Comparison of ENCODE assay signal across 17 cellular contexts in genomic region chr19:37699057-37699456, GRCh38. TPM values are rescaled to one million over a fixed set of nuclear protein-coding genes. Genes with fewer than 3 reads are reported as not detected.
DNase-seq lines count a peak whose midpoint lies in the region; ATAC-seq and TF ChIP-seq lines count a peak whose summit lies in the region.
"Had no signal": no experiment of that assay in that cellular context is flagged by ENCODE, and none has a peak within 500 bp of the region (broad histone marks: within the 10 kb centered on the region; RNA-seq: fewer than 3 reads in every experiment).

No MANE protein-coding gene starts in this region.

- H3K4me1 Mint-ChIP-seq in GM23338 = peaks cover 22% of the 10 kb centered on the region
- H3K4me1 Mint-ChIP-seq: B cell, IgD-negative memory B cell had no signal

- no peak overlapping the region for H3K4me3 Mint-ChIP-seq in GM23338
- H3K4me3 Mint-ChIP-seq: B cell; CD4-positive, CD25-positive, alpha-beta regulatory T cell; IgD-negative memory B cell had no signal

- no peaks in the 10 kb centered on the region for H3K79me2 ChIP-seq in GM23338 (replicated peaks; ENCODE audit: insufficient read depth)

- H3K27me3 ChIP-seq in GM23338 (ENCODE audit: insufficient read depth) = peaks cover 12% of the 10 kb centered on the region
- no peaks in the 10 kb centered on the region for H3K27me3 ChIP-seq in HAP-1 (ENCODE audit: low read depth)

- H3K9me2 ChIP-seq in GM23338 (ENCODE audit: insufficient read depth) = no peaks in the 10 kb centered on the region; the same call in 1 of the 2 replicates

- H3F3A ChIP-seq in GM23338 (replicated peaks; ENCODE audit: low read depth) = no peaks in the 10 kb centered on the region

- H3K9me3 ChIP-seq in HAP-1 = peaks cover 13% of the 10 kb centered on the region

- no peak for TF ChIP-seq CTCF in GM23338 (conservative IDR thresholded peaks at IDR 0.05; ENCODE audit: low read depth in 2 of 2)

- DNase-seq in GM23338 (ENCODE audit: low spot score) (peak; percentile 80), M059J (ENCODE audit: low read depth) (peak; percentile 12), glomerular visceral epithelial cell (ENCODE audit: extremely low spot score) (peak; percentile 2), renal cortical epithelial cell (ENCODE audit: low read depth) (peak; percentile 6), OCI-M1 (lab: John Stamatoyannopoulos, UW) (no peak), HAP-1 (ENCODE audit: low spot score in 2 of 2) (no peak)
- DNase-seq: CD4-positive, CD25-positive, alpha-beta regulatory T cell; GM23248; MV-4-11; NCI-H1417 treated with DMSO at 0.1 percent for 48 hours; NCI-H2029 treated with DMSO at 0.1 percent for 48 hours; NCI-H2171 treated with DMSO at 0.1 percent for 48 hours; NCI-H774; SW 1271 had no signal

- H4K20me1 ChIP-seq in GM23338 (replicated peaks; ENCODE audit: insufficient read depth) = no peaks in the 10 kb centered on the region

- no peak overlapping the region; the same call in none of the 2 replicates for H3K27ac Mint-ChIP-seq in GM23338
- H3K27ac Mint-ChIP-seq: B cell; CD4-positive, CD25-positive, alpha-beta regulatory T cell; IgD-negative memory B cell had no signal

- H3K4me3 ChIP-seq in GM23338 (no peak overlapping the region), HAP-1 (no peak overlapping the region)
- H3K4me3 ChIP-seq: GM23248 had no signal

- H3K9me3 Mint-ChIP-seq in GM23338 = peaks cover 19% of the 10 kb centered on the region

- ATAC-seq in GM23338 (peak; percentile 26; the same call in 2 of the 3 replicates), HG03196 (IDR thresholded peaks at IDR 0.05; ENCODE audit: unreplicated experiment) (no peak)

- peaks cover 20% of the 10 kb centered on the region for H3K27me3 Mint-ChIP-seq in GM23338 (ENCODE audit: insufficient read depth, low read depth, poor library complexity)
- H3K27me3 Mint-ChIP-seq: B cell; CD4-positive, CD25-positive, alpha-beta regulatory T cell; IgD-negative memory B cell had no signal

- no peak overlapping the region for H2AFZ ChIP-seq in GM23338
- H2AFZ ChIP-seq: GM23248 had no signal

- H3K4me1 ChIP-seq in GM23338 (ENCODE audit: insufficient read depth) (no peaks in the 10 kb centered on the region), HAP-1 (no peaks in the 10 kb centered on the region)

- peaks cover 68% of the 10 kb centered on the region for H3K36me3 Mint-ChIP-seq in GM23338 (ENCODE audit: low read depth)

- in situ Hi-C loops in HAP-1 (cut with MboI; ENCODE audit: low sequenced_read_pairs) = no loop called here

- H3K27ac ChIP-seq in GM23338 (ENCODE audit: low read depth) = peak overlapping the region; percentile 79
- H3K27ac ChIP-seq: GM23248 had no signal

- H3K36me3 ChIP-seq in GM23338 (ENCODE audit: insufficient read depth) (no peaks in the 10 kb centered on the region; the same call in 1 of the 2 replicates), HAP-1 (replicated peaks) (peaks cover 25% of the 10 kb centered on the region)

- H3K4me2 ChIP-seq in GM23338 = no peak overlapping the region

TF ChIP-seq in GM23338, 12 proteins besides CTCF, POLR2A, EP300 and RAD21:
- TF ChIP-seq NANOG (IDR thresholded peaks at IDR 0.05; ENCODE audit: borderline replicate concordance) (no peak), POLR2AphosphoS5 (IDR thresholded peaks at IDR 0.05; ENCODE audit: low read depth) (no peak), EZH2 (IDR thresholded peaks at IDR 0.05; ENCODE audit: low read depth, unreplicated experiment) (no peak), ZNF331 (CRISPR knock-in tag; IDR thresholded peaks at IDR 0.05; ENCODE audit: low read depth) (no peak), REST (IDR thresholded peaks at IDR 0.05; ENCODE audit: unreplicated experiment) (no peak), EZH2phosphoT487 (IDR thresholded peaks at IDR 0.05; ENCODE audit: unreplicated experiment) (no peak)
- TF ChIP-seq, protein P1, sequence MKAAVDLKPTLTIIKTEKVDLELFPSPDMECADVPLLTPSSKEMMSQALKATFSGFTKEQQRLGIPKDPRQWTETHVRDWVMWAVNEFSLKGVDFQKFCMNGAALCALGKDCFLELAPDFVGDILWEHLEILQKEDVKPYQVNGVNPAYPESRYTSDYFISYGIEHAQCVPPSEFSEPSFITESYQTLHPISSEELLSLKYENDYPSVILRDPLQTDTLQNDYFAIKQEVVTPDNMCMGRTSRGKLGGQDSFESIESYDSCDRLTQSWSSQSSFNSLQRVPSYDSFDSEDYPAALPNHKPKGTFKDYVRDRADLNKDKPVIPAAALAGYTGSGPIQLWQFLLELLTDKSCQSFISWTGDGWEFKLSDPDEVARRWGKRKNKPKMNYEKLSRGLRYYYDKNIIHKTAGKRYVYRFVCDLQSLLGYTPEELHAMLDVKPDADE (IDR thresholded peaks at IDR 0.05) = no peak
TF ChIP-seq in GM23338: peak in this region for 0.

RNA-seq across cellular contexts. Expression of gene ZNF607, which starts 20.5 kb away (rescaled TPM):
- total RNA-seq in GM23338 (2014; rRNA removed; shearing (Covaris generic)) = 9.0 and 11.4 TPM in 2 replicates
- 3.0 and 3.2 TPM in 2 replicates for polyA plus RNA-seq in GM23338 (2016; fragmentation: Nextera tagmentation; extraction: Ambion mirVana)
- total RNA-seq in M059J (2014; rRNA removed; shearing (Covaris generic)) = 1.6 and 4.8 TPM in 2 replicates
- total RNA-seq in renal cortical epithelial cell = 3.0 and 11.4 TPM in 2 replicates

RNA-seq across cellular contexts. Expression of gene ZFP30, which starts 43.8 kb away (rescaled TPM):
- total RNA-seq in GM23338 (2014; rRNA removed; shearing (Covaris generic)) = 5.9 and 6.3 TPM in 2 replicates
- polyA plus RNA-seq in GM23338 (2016; fragmentation: Nextera tagmentation; extraction: Ambion mirVana) = 2.0 and 2.1 TPM in 2 replicates
- 5.8 and 10.5 TPM in 2 replicates for total RNA-seq in M059J (2014; rRNA removed; shearing (Covaris generic))
- total RNA-seq in renal cortical epithelial cell = 17.2 and 24.7 TPM in 2 replicates

Comparison
In these comparisons a context has a peak if more than half of its experiments do, and no peak if none do; other contexts are left out.
1. DNase-seq: peak in GM23338 (single experiment), M059J (single experiment), glomerular visceral epithelial cell (single experiment) and renal cortical epithelial cell (single experiment); none in OCI-M1 (single experiment) and HAP-1 (0 of 2).